Comparison of ENCODE assay signal across 8 cellular contexts in the genomic region with DNA sequence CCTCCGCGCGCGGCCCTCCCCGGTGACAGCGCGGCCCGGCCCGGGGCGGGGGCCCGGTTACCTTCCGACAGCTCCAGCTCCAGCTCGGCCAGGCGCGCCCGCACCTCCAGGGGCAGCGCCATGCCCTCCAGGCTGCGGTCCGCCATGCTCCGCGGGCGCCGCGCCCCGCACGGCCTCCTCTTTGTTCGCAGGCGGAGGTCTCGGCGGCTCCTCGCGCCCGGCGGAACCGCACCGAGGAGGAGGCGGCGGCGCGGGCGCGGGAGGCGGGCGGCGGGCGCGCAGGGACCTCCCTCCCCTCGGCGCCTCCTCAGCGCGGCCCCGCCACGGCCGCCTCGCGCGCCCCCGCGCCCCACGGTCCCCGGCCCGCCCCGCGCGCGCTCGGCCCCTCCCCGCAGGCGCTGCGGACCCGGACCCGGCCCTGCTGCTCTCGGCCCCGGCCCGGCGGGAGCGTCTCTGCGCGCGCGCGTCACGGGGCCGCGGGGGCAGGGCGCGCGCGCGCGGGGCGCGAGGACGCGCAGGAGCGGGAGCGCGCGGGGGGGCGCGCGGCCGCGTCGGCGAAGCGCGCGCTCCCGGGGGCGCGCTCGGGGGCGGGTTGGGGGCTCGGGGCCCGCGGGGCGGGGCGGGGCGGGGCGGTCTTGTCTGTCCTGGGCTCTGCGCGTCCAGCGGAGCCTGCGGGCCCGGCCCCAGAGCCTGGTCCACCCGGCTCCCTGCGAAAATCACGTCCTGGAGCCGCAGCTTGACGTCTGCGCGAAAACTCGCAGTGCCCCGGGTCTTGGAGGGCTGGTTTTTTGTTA. TPM values are rescaled to one million over a fixed set of nuclear protein-coding genes. Genes with fewer than 3 reads are reported as not detected.
A peak's percentile ranks its signal among the peaks of the same experiment; 100 is the strongest.
DNase-seq lines count a peak whose midpoint lies in the region; ATAC-seq and TF ChIP-seq lines count a peak whose summit lies in the region.

A gene with protein sequence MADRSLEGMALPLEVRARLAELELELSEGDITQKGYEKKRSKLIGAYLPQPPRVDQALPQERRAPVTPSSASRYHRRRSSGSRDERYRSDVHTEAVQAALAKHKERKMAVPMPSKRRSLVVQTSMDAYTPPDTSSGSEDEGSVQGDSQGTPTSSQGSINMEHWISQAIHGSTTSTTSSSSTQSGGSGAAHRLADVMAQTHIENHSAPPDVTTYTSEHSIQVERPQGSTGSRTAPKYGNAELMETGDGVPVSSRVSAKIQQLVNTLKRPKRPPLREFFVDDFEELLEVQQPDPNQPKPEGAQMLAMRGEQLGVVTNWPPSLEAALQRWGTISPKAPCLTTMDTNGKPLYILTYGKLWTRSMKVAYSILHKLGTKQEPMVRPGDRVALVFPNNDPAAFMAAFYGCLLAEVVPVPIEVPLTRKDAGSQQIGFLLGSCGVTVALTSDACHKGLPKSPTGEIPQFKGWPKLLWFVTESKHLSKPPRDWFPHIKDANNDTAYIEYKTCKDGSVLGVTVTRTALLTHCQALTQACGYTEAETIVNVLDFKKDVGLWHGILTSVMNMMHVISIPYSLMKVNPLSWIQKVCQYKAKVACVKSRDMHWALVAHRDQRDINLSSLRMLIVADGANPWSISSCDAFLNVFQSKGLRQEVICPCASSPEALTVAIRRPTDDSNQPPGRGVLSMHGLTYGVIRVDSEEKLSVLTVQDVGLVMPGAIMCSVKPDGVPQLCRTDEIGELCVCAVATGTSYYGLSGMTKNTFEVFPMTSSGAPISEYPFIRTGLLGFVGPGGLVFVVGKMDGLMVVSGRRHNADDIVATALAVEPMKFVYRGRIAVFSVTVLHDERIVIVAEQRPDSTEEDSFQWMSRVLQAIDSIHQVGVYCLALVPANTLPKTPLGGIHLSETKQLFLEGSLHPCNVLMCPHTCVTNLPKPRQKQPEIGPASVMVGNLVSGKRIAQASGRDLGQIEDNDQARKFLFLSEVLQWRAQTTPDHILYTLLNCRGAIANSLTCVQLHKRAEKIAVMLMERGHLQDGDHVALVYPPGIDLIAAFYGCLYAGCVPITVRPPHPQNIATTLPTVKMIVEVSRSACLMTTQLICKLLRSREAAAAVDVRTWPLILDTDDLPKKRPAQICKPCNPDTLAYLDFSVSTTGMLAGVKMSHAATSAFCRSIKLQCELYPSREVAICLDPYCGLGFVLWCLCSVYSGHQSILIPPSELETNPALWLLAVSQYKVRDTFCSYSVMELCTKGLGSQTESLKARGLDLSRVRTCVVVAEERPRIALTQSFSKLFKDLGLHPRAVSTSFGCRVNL (N-terminal part only) (minus strand): TSS at position 236 of the 794 bp plus-strand sequence. CDS start 90 bp downstream, at position 146.

- TF ChIP-seq CTCF in thoracic aorta (IDR thresholded peaks at IDR 0.05): no peak

- no peak within 1 kb of the TSS for H3K9ac ChIP-seq in Karpas-422 (ENCODE audit: low read length)

- H3K27ac ChIP-seq in thoracic aorta (peak within 1 kb of the TSS; percentile 82 to 86), Karpas-422 (ENCODE audit: low read length) (no peak within 1 kb of the TSS)

- H3K79me2 ChIP-seq in Karpas-422 (ENCODE audit: low read length): no peaks in the 10 kb centered on the region

- H4K20me1 ChIP-seq in Karpas-422 (ENCODE audit: insufficient read depth, low read depth, low read length): no peaks in the 10 kb centered on the region

- H3K27me3 ChIP-seq in thoracic aorta (replicated peaks; ENCODE audit: insufficient read depth) (no peaks in the 10 kb centered on the region), Karpas-422 (ENCODE audit: low read length) (no peaks in the 10 kb centered on the region)

- no peaks in the 10 kb centered on the region for H3K36me3 ChIP-seq in thoracic aorta
- H3K36me3 ChIP-seq in Karpas-422 (ENCODE audit: insufficient read depth, low read length): no peaks in the 10 kb centered on the region

- H2AFZ ChIP-seq in Karpas-422 (ENCODE audit: low read length): no peak within 1 kb of the TSS

- H3K4me1 ChIP-seq in thoracic aorta (ENCODE audit: control insufficient read depth in 1 of 2, low read depth in 2 of 2) (peaks cover 8 to 24% of the 10 kb centered on the region in 2 donors), Karpas-422 (ENCODE audit: low read length) (no peaks in the 10 kb centered on the region)

- ATAC-seq in thoracic aorta (ENCODE audit: insufficient number of reproducible peaks, low FRiP score, low read depth) (peak; percentile 70), HG02759 (IDR thresholded peaks at IDR 0.05; ENCODE audit: unreplicated experiment) (no peak)

- DNase-seq in stimulated activated CD4-positive, alpha-beta T cell treated with anti-CD3 and anti-CD28 coated beads, Interleukin-15, amount 100 ng/mL, for 24 hours: peak; percentile 11
- DNase-seq in stimulated activated CD4-positive, alpha-beta T cell treated with anti-CD3 and anti-CD28 coated beads, Interleukin-12 subunit alpha, Interleukin-12 subunit beta, amount 100 ng/mL, for 4 hours: no peak
- peak; percentile 10 for DNase-seq in SHP77 treated with DMSO at 0.1 percent for 48 hours (lab: John Stamatoyannopoulos, UW)
- DNase-seq in epidermal melanocyte (ENCODE audit: insufficient read length, low spot score): peak; percentile 91
- DNase-seq in medulla oblongata (ENCODE audit: extremely low spot score): peak; percentile 67
- no peak for DNase-seq in thoracic aorta (ENCODE audit: low spot score)
- no peak for DNase-seq in Karpas-422

- H3K9me3 ChIP-seq in thoracic aorta: no peaks in the 10 kb centered on the region
- H3K9me3 ChIP-seq in Karpas-422 (ENCODE audit: low read length): no peaks in the 10 kb centered on the region

- H3K9me2 ChIP-seq in Karpas-422 (replicated peaks; ENCODE audit: insufficient read depth, low read length): no peaks in the 10 kb centered on the region

- H3K4me3 ChIP-seq in thoracic aorta: peak within 1 kb of the TSS; percentile 86
- no peak within 1 kb of the TSS for H3K4me3 ChIP-seq in Karpas-422 (ENCODE audit: low read length)

- no peak within 1 kb of the TSS for H3K4me2 ChIP-seq in Karpas-422 (ENCODE audit: low read depth, low read length, poor library complexity, severe bottlenecking)

RNA-seq across cellular contexts. Expression of the gene that starts here (rescaled TPM):
- total RNA-seq in thoracic aorta: 10 to 100 TPM; 36.8 to 44.0 TPM
- 0.11 TPM in 1 of 2 replicates, not detected in the other for total RNA-seq in Karpas-422 (2014; rRNA removed; shearing (Covaris generic); ENCODE audit: low replicate concordance)

Comparison
In these comparisons a context has a peak if more than half of its experiments do, and no peak if none do; other contexts are left out.
1. RNA of the gene that starts here (total RNA-seq): 36.8 to 44.0 TPM in thoracic aorta; 0.11 TPM in Karpas-422; every median in the first group is over 10 times any median in the second.
2. DNase-seq: peak in stimulated activated CD4-positive, alpha-beta T cell treated with anti-CD3 and anti-CD28 coated beads, Interleukin-15, amount 100 ng/mL, for 24 hours (single experiment), SHP77 treated with DMSO at 0.1 percent for 48 hours (single experiment), epidermal melanocyte (single experiment) and medulla oblongata (single experiment); none in stimulated activated CD4-positive, alpha-beta T cell treated with anti-CD3 and anti-CD28 coated beads, Interleukin-12 subunit alpha, Interleukin-12 subunit beta, amount 100 ng/mL, for 4 hours (single experiment), thoracic aorta (single experiment) and Karpas-422 (single experiment).